21 cellular contexts compared by ENCODE assay signal in the genomic region with DNA sequence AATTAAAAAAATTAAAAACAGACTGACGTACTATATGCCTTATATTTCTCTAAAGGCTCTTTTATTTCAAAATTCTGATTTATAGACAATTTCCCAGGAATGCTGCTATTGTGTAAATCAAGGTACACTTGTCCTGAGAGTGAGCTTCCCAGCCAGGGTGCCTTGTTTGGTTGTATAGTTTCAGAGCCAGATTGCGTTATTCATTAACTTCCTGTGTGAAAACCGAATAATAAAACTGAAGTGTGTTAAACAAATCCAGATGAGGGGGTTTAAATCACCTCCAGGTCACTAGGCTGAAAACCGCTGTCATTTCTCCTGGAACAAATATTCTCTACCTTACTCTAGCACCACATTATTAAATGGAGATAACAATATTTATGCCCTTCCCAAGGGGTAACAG.
DNase-seq lines count a peak whose midpoint lies in the region; ATAC-seq and TF ChIP-seq lines count a peak whose summit lies in the region.
"Had no signal": no experiment of that assay in that cellular context is flagged by ENCODE, and none has a peak within 500 bp of the region (broad histone marks: within the 10 kb centered on the region; RNA-seq: fewer than 3 reads in every experiment).

No MANE protein-coding gene starts in this region.

- H3K36me3 ChIP-seq in BLaER1 treated with 17β-estradiol and CSF1 and Interleukin-3, amounts not matched to agents 10 nM and 100 nM, result no peaks in the 10 kb centered on the region
- H3K36me3 ChIP-seq in GM23338 (ENCODE audit: insufficient read depth) (no peaks in the 10 kb centered on the region), colonic mucosa (no peaks in the 10 kb centered on the region), mucosa of descending colon (ENCODE audit: low read depth) (no peaks in the 10 kb centered on the region)
- H3K36me3 ChIP-seq: gastrocnemius medialis had no signal

- no peak for TF ChIP-seq CTCF in GM23338 (conservative IDR thresholded peaks at IDR 0.05; ENCODE audit: low read depth in 2 of 2)
- no peak for TF ChIP-seq CTCF in colonic mucosa (IDR thresholded peaks at IDR 0.05)
- no peak for TF ChIP-seq CTCF in mucosa of descending colon (IDR thresholded peaks at IDR 0.05)

- H3K9me2 ChIP-seq in GM23338 (ENCODE audit: insufficient read depth), result peaks cover 4% of the 10 kb centered on the region; the same call in 1 of the 2 replicates

- H3K9me3 ChIP-seq in BLaER1 treated with 17β-estradiol and CSF1 and Interleukin-3, amounts not matched to agents 10 nM and 100 nM (replicated peaks in 1 of 11), result no peaks in the 10 kb centered on the region
- H3K9me3 ChIP-seq in colonic mucosa (no peaks in the 10 kb centered on the region), mucosa of descending colon (no peaks in the 10 kb centered on the region)
- H3K9me3 ChIP-seq: gastrocnemius medialis had no signal

- H4K20me1 ChIP-seq in BLaER1 treated with 17β-estradiol and CSF1 and Interleukin-3, amounts not matched to agents 10 nM and 100 nM, result no peaks in the 10 kb centered on the region
- no peaks in the 10 kb centered on the region for H4K20me1 ChIP-seq in GM23338 (replicated peaks; ENCODE audit: insufficient read depth)

- no peak overlapping the region for H3K4me3 Mint-ChIP-seq in GM23338
- H3K4me3 Mint-ChIP-seq: activated CD4-positive, alpha-beta T cell treated with anti-CD3 and anti-CD28 coated beads, Interleukin-2, amount 10 ng/mL, durations not matched to agents 24 days and 14 days; activated naive CD4-positive, alpha-beta T cell treated with anti-CD3 and anti-CD28 coated beads, Interleukin-2, amount 50 U/mL, for 24 hours; stimulated activated memory B cell treated with anti-CD40 and anti-IgM and Interleukin-4, amounts not matched to agents 10 μg/mL and 1 μg/mL and 100 μg/mL, for 72 hours; WTC11 had no signal

- no peak for ATAC-seq in GM23338
- ATAC-seq in mucosa of descending colon, result peak; percentile 59
- ATAC-seq in HG03565 (IDR thresholded peaks at IDR 0.05; ENCODE audit: unreplicated experiment), result no peak
- ATAC-seq in GM18868 (IDR thresholded peaks at IDR 0.05; ENCODE audit: unreplicated experiment), result no peak
- ATAC-seq in GM19467 (IDR thresholded peaks at IDR 0.05; ENCODE audit: unreplicated experiment), result no peak
- ATAC-seq: K562; left cardiac atrium; stimulated activated memory B cell treated with anti-CD40 and anti-IgM and Interleukin-4, amounts not matched to agents 10 μg/mL and 1 μg/mL and 100 μg/mL, for 72 hours had no signal

- peaks cover 11% of the 10 kb centered on the region for H3K9me3 Mint-ChIP-seq in GM23338
- H3K9me3 Mint-ChIP-seq: activated CD4-positive, alpha-beta T cell treated with anti-CD3 and anti-CD28 coated beads, Interleukin-2, amount 10 ng/mL, durations not matched to agents 24 days and 14 days; activated naive CD4-positive, alpha-beta T cell treated with anti-CD3 and anti-CD28 coated beads, Interleukin-2, amount 50 U/mL, for 24 hours had no signal

- no peak overlapping the region for H3K4me3 ChIP-seq in BLaER1 treated with 17β-estradiol and CSF1 and Interleukin-3, amounts not matched to agents 10 nM and 100 nM
- H3K4me3 ChIP-seq in GM23338, result no peak overlapping the region
- no peak overlapping the region for H3K4me3 ChIP-seq in colonic mucosa
- H3K4me3 ChIP-seq in mucosa of descending colon, result no peak overlapping the region
- H3K4me3 ChIP-seq: gastrocnemius medialis, K562 had no signal

- DNase-seq in GM23338 (ENCODE audit: low spot score) (no peak), colonic mucosa (peak; percentile 25), mucosa of descending colon (peak in 1 of 3 donors; percentile 32), head of caudate nucleus (no peak)
- DNase-seq: activated CD4-positive, alpha-beta T cell treated with anti-CD3 and anti-CD28 coated beads, Interleukin-2, amount 10 ng/mL, durations not matched to agents 24 days and 14 days; amygdala; gastrocnemius medialis; hippocampal formation; left cardiac atrium; nucleus accumbens; substantia nigra; SW 1271; T1000 had no signal

- H3K27ac Mint-ChIP-seq in GM23338, result peak overlapping the region; percentile 60
- H3K27ac Mint-ChIP-seq: activated CD4-positive, alpha-beta T cell treated with anti-CD3 and anti-CD28 coated beads, Interleukin-2, amount 10 ng/mL, durations not matched to agents 24 days and 14 days; activated naive CD4-positive, alpha-beta T cell treated with anti-CD3 and anti-CD28 coated beads, Interleukin-2, amount 50 U/mL, for 24 hours; stimulated activated memory B cell treated with anti-CD40 and anti-IgM and Interleukin-4, amounts not matched to agents 10 μg/mL and 1 μg/mL and 100 μg/mL, for 72 hours; WTC11 had no signal

- H2AFZ ChIP-seq in GM23338, result no peak overlapping the region

- intact Hi-C loops in colonic mucosa (cut with DNase I), result no loop called here
- intact Hi-C loops in mucosa of descending colon (cut with DNase I, micrococcal nuclease), result no loop called here
- intact Hi-C loops in head of caudate nucleus (cut with DNase I), result no loop called here

- H3K4me1 ChIP-seq in BLaER1 treated with 17β-estradiol and CSF1 and Interleukin-3, amounts not matched to agents 10 nM and 100 nM, result peaks cover 7 to 24% (median 17%) of the 10 kb centered on the region in 10 experiments; a peak in 19 of 20 replicates
- peaks cover 9% of the 10 kb centered on the region; the same call in 1 of the 2 replicates for H3K4me1 ChIP-seq in GM23338 (ENCODE audit: insufficient read depth)
- H3K4me1 ChIP-seq in colonic mucosa, result no peaks in the 10 kb centered on the region
- H3K4me1 ChIP-seq in mucosa of descending colon (ENCODE audit: low read depth), result peaks cover 33% of the 10 kb centered on the region
- H3K4me1 ChIP-seq: gastrocnemius medialis had no signal

- no peak overlapping the region for H3K9ac ChIP-seq in BLaER1 treated with 17β-estradiol and CSF1 and Interleukin-3, amounts not matched to agents 10 nM and 100 nM
- H3K9ac ChIP-seq in colonic mucosa (ENCODE audit: low read depth in 2 of 2, low read length in 2 of 2), result peak overlapping the region; percentile 9 to 41

- no peak overlapping the region for H3K27ac ChIP-seq in BLaER1 treated with 17β-estradiol and CSF1 and Interleukin-3, amounts not matched to agents 10 nM and 100 nM
- H3K27ac ChIP-seq in GM23338 (ENCODE audit: low read depth), result no peak overlapping the region
- H3K27ac ChIP-seq in colonic mucosa, result peak overlapping the region; percentile 44
- H3K27ac ChIP-seq: gastrocnemius medialis had no signal

- H3K79me2 ChIP-seq in GM23338 (replicated peaks; ENCODE audit: insufficient read depth), result no peaks in the 10 kb centered on the region

- no peaks in the 10 kb centered on the region; a peak in 1 of 22 replicates for H3K27me3 ChIP-seq in BLaER1 treated with 17β-estradiol and CSF1 and Interleukin-3, amounts not matched to agents 10 nM and 100 nM
- H3K27me3 ChIP-seq in GM23338 (ENCODE audit: insufficient read depth) (no peaks in the 10 kb centered on the region), colonic mucosa (no peaks in the 10 kb centered on the region)

- H3F3A ChIP-seq in GM23338 (replicated peaks; ENCODE audit: low read depth), result no peaks in the 10 kb centered on the region

- peak overlapping the region; percentile 23 to 82 (median 65); a peak in 20 of 22 replicates for H3K4me2 ChIP-seq in BLaER1 treated with 17β-estradiol and CSF1 and Interleukin-3, amounts not matched to agents 10 nM and 100 nM
- H3K4me2 ChIP-seq in GM23338, result no peak overlapping the region

- peaks cover 2% of the 10 kb centered on the region for H3K27me3 Mint-ChIP-seq in GM23338 (ENCODE audit: insufficient read depth, low read depth, poor library complexity)

- peaks cover 15% of the 10 kb centered on the region for H3K4me1 Mint-ChIP-seq in GM23338
- H3K4me1 Mint-ChIP-seq: activated CD4-positive, alpha-beta T cell treated with anti-CD3 and anti-CD28 coated beads, Interleukin-2, amount 10 ng/mL, durations not matched to agents 24 days and 14 days; activated naive CD4-positive, alpha-beta T cell treated with anti-CD3 and anti-CD28 coated beads, Interleukin-2, amount 50 U/mL, for 24 hours had no signal

- peaks cover 3% of the 10 kb centered on the region; the same call in 1 of the 3 replicates for H3K36me3 Mint-ChIP-seq in GM23338 (ENCODE audit: low read depth)
- H3K36me3 Mint-ChIP-seq: activated naive CD4-positive, alpha-beta T cell treated with anti-CD3 and anti-CD28 coated beads, Interleukin-2, amount 50 U/mL, for 24 hours; stimulated activated memory B cell treated with anti-CD40 and anti-IgM and Interleukin-4, amounts not matched to agents 10 μg/mL and 1 μg/mL and 100 μg/mL, for 72 hours had no signal

TF ChIP-seq in GM23338, 12 proteins besides CTCF, POLR2A, EP300 and RAD21 (continues in another document):
- TF ChIP-seq REST (IDR thresholded peaks at IDR 0.05; ENCODE audit: unreplicated experiment) (no peak), EZH2phosphoT487 (IDR thresholded peaks at IDR 0.05; ENCODE audit: unreplicated experiment) (no peak), CREB1 (CRISPR knock-in tag; IDR thresholded peaks at IDR 0.05; ENCODE audit: low read depth) (no peak)

Comparison
In these comparisons a context has a peak if more than half of its experiments do, and no peak if none do; other contexts are left out.
1. H3K9ac ChIP-seq: peak in colonic mucosa (2 of 2); none in BLaER1 treated with 17β-estradiol and CSF1 and Interleukin-3, amounts not matched to agents 10 nM and 100 nM (0 of 11).